In genomic region chr6:137641474-137642077, GRCh38 we compare ENCODE assay signal across 8 cellular contexts.
DNase-seq lines count a peak whose midpoint lies in the region; ATAC-seq lines count a peak whose summit lies in the region.

No MANE protein-coding gene starts in this region.

- 29% methylated on average over 5 of the region's 6 CpGs for WGBS in mesenchymal stem cell

- H3K14ac ChIP-seq in mesenchymal stem cell (ENCODE audit: low read length in 2 of 2): no peak overlapping the region

- H2AFZ ChIP-seq in mesenchymal stem cell (ENCODE audit: low read depth, low read length): no peak overlapping the region

- no peak overlapping the region for H3K4me3 ChIP-seq in mesenchymal stem cell (ENCODE audit: insufficient read depth in 1 of 2, low read depth in 1 of 2, low read length in 2 of 2)

- no peaks in the 10 kb centered on the region for H3K4me1 ChIP-seq in mesenchymal stem cell (ENCODE audit: control insufficient read depth, insufficient read depth, low read depth, low read length)

- no peak overlapping the region for H3K9ac ChIP-seq in mesenchymal stem cell (ENCODE audit: low read length)

- H4K8ac ChIP-seq in mesenchymal stem cell (ENCODE audit: low read length): no peak overlapping the region

- no peak overlapping the region for H2BK12ac ChIP-seq in mesenchymal stem cell (ENCODE audit: low read length in 2 of 2)

- H4K91ac ChIP-seq in mesenchymal stem cell (ENCODE audit: low read length): no peak overlapping the region

- H3K9me3 ChIP-seq in mesenchymal stem cell (ENCODE audit: control insufficient read depth, low read length): no peaks in the 10 kb centered on the region

- no peak overlapping the region for H3K4ac ChIP-seq in mesenchymal stem cell (ENCODE audit: low read depth in 1 of 2, low read length in 2 of 2)

- H3K36me3 ChIP-seq in mesenchymal stem cell (ENCODE audit: control insufficient read depth in 1 of 2, insufficient read depth in 2 of 2, low read depth in 1 of 2, low read length in 2 of 2): no peaks in the 10 kb centered on the region

- H3K23ac ChIP-seq in mesenchymal stem cell (ENCODE audit: low read length in 2 of 2): no peak overlapping the region

- no peak overlapping the region for H2AK5ac ChIP-seq in mesenchymal stem cell (ENCODE audit: low read length, severe bottlenecking)

- H3K27ac ChIP-seq in mesenchymal stem cell (ENCODE audit: low read length, poor library complexity, severe bottlenecking): no peak overlapping the region

- H3K4me2 ChIP-seq in mesenchymal stem cell (ENCODE audit: low read length, poor library complexity, severe bottlenecking): no peak overlapping the region

- ATAC-seq in HG03354 (IDR thresholded peaks at IDR 0.05; ENCODE audit: poor library complexity, severe bottlenecking, unreplicated experiment): peak; percentile 72

- H2BK15ac ChIP-seq in mesenchymal stem cell (ENCODE audit: low read depth, poor library complexity, severe bottlenecking): no peak overlapping the region

- no peak overlapping the region for H3K18ac ChIP-seq in mesenchymal stem cell (ENCODE audit: low read depth in 1 of 2, low read length in 2 of 2)

- DNase-seq in NCI-H1436 (lab: John Stamatoyannopoulos, UW): peak; percentile 64
- no peak for DNase-seq in NCI-H1436 treated with DMSO at 0.1 percent for 48 hours (lab: John Stamatoyannopoulos, UW)
- DNase-seq in NCI-H526 (lab: John Stamatoyannopoulos, UW): peak; percentile 67 to 88
- DNase-seq in activated CD4-positive, alpha-beta T cell treated with anti-CD3 and anti-CD28 coated beads, Interleukin-2, amount 50 U/mL, for 4 hours: peak; percentile 53 to 56
- DNase-seq in effector CD8-positive, alpha-beta T cell (lab: John Stamatoyannopoulos, UW): peak; percentile 41
- DNase-seq in mesenchymal stem cell: peak; percentile 77
- peak; percentile 18 to 37 for DNase-seq in stimulated activated CD8-positive, alpha-beta memory T cell treated with anti-CD3 and anti-CD28 coated beads, Interleukin-2, amount 100 ng/mL, for 48 hours (ENCODE audit: low read depth in 2 of 2)

- no peak overlapping the region for H2BK120ac ChIP-seq in mesenchymal stem cell (ENCODE audit: low read depth, low read length)

- no peak overlapping the region for H2BK5ac ChIP-seq in mesenchymal stem cell (ENCODE audit: low read depth, low read length, poor library complexity, severe bottlenecking)

- H3K27me3 ChIP-seq in mesenchymal stem cell (ENCODE audit: control insufficient read depth in 1 of 2, insufficient read depth in 1 of 2, low read length in 2 of 2): no peaks in the 10 kb centered on the region

- no peaks in the 10 kb centered on the region for H3K79me1 ChIP-seq in mesenchymal stem cell (replicated peaks; ENCODE audit: low read length, poor library complexity, severe bottlenecking)
